30 cellular contexts compared by ENCODE assay signal in genomic region chr1:6409733-6410132, GRCh38. TPM values are rescaled to one million over a fixed set of nuclear protein-coding genes. Genes with fewer than 3 reads are reported as not detected.
"Had no signal": no experiment of that assay in that cellular context is flagged by ENCODE, and none has a peak within 500 bp of the region (broad histone marks: within the 10 kb centered on the region; RNA-seq: fewer than 3 reads in every experiment).

No MANE protein-coding gene starts in this region.

- H3K27me3 ChIP-seq: colonic mucosa, foreskin keratinocyte had no signal

- H3K4me1 ChIP-seq: colonic mucosa, gastrocnemius medialis, gastroesophageal sphincter had no signal

- ATAC-seq: effector memory CD8-positive, alpha-beta T cell; esophagus mucosa; foreskin keratinocyte; gastrocnemius medialis; gastroesophageal sphincter; heart left ventricle; heart right ventricle had no signal

- H3K36me3 ChIP-seq: colonic mucosa, esophagus muscularis mucosa, esophagus squamous epithelium, gastrocnemius medialis, gastroesophageal sphincter, heart left ventricle, heart right ventricle had no signal

- H3K9me3 ChIP-seq: colonic mucosa, esophagus muscularis mucosa, esophagus squamous epithelium, gastrocnemius medialis, gastroesophageal sphincter, heart left ventricle, heart right ventricle had no signal

- DNase-seq: colonic mucosa; cortex of kidney; dermis blood vessel endothelial cell; dorsolateral prefrontal cortex; effector CD4-positive, alpha-beta T cell; effector CD8-positive, alpha-beta T cell; effector memory CD4-positive, alpha-beta T cell; effector memory CD8-positive, alpha-beta T cell; endodermal cell; erythroblast; esophagus squamous epithelium; foreskin fibroblast; foreskin keratinocyte; foreskin melanocyte; gastrocnemius medialis; glutamatergic neuron; head of caudate nucleus; heart right ventricle had no signal

- FAIRE-seq: colon, endometrium, endothelial cell of umbilical vein, frontal cortex had no signal

- H3K27ac ChIP-seq: colonic mucosa, coronary artery, dorsolateral prefrontal cortex, esophagus muscularis mucosa, esophagus squamous epithelium, foreskin keratinocyte, gastrocnemius medialis, gastroesophageal sphincter, heart left ventricle, heart right ventricle had no signal

- H3K4me3 ChIP-seq: colonic mucosa, coronary artery, dorsolateral prefrontal cortex, esophagus muscularis mucosa, esophagus squamous epithelium, gastrocnemius medialis, gastroesophageal sphincter, heart left ventricle, heart right ventricle had no signal

RNA-seq across cellular contexts. Expression of gene HES2, which starts 10.0 kb away (rescaled TPM):
- total RNA-seq: endodermal cell, esophagus muscularis mucosa, frontal cortex had no signal
- polyA plus RNA-seq: fibroblast of lung had no signal

RNA-seq across cellular contexts. Expression of gene ESPN, which starts 14.8 kb away (rescaled TPM):
- total RNA-seq: epithelial cell of proximal tubule, fibroblast of lung, fibroblast of villous mesenchyme, frontal cortex had no signal
- polyA plus RNA-seq: fibroblast of lung had no signal
